Comparison of ENCODE assay signal across 21 cellular contexts in genomic region chr10:20641605-20642004, GRCh38.
"Had no signal": no experiment of that assay in that cellular context is flagged by ENCODE, and none has a peak within 500 bp of the region (broad histone marks: within the 10 kb centered on the region; RNA-seq: fewer than 3 reads in every experiment).

No MANE protein-coding gene starts in this region.

- H3K27ac ChIP-seq: SJCRH30 had no signal

- H3K27me3 ChIP-seq: SJCRH30 had no signal

- H3K4me3 ChIP-seq: SJCRH30 had no signal

- H3K4me1 ChIP-seq: SJCRH30 had no signal

- ATAC-seq: HepG2, SK-N-SH treated with all-trans-retinoic acid at 6 μM for 48 hours had no signal

- H3K36me3 ChIP-seq: SJCRH30 had no signal

- DNase-seq: IMR-90, Karpas-422, KG1, MM.1S, NCI-H1092 treated with DMSO at 0.1 percent for 48 hours, NCI-H1436, NCI-H187, NCI-H2029, NCI-H2081 treated with DMSO at 0.1 percent for 48 hours, NCI-H2171, NCI-H226, NCI-H446, NCI-H510A, NCI-H524 treated with DMSO at 0.1 percent for 48 hours, NCI-H69, NCI-H774, RPMI8226, SHP77 treated with DMSO at 0.1 percent for 48 hours, SJCRH30 had no signal

- H3K9me3 ChIP-seq: SJCRH30 had no signal
